Comparison of ENCODE assay signal across 17 cellular contexts in genomic region chr5:80343067-80343466, GRCh38. TPM values are rescaled to one million over a fixed set of nuclear protein-coding genes. Genes with fewer than 3 reads are reported as not detected.
DNase-seq lines count a peak whose midpoint lies in the region; ATAC-seq, FAIRE-seq and TF ChIP-seq lines count a peak whose summit lies in the region.
"Had no signal": no experiment of that assay in that cellular context is flagged by ENCODE, and none has a peak within 500 bp of the region (broad histone marks: within the 10 kb centered on the region; RNA-seq: fewer than 3 reads in every experiment).

No MANE protein-coding gene starts in this region.

- H3K27ac ChIP-seq in GM23338 (ENCODE audit: low read depth) (no peak overlapping the region), mesodermal cell (ENCODE audit: low read depth, low read length, severe bottlenecking) (peak overlapping the region; percentile 57), kidney (ENCODE audit: low read depth in 2 of 2, low read length in 2 of 2) (no peak overlapping the region)
- H3K27ac ChIP-seq: Peyer's patch had no signal

- H3K79me2 ChIP-seq in GM23338 (replicated peaks; ENCODE audit: insufficient read depth) = no peaks in the 10 kb centered on the region

- TF ChIP-seq CTCF in GM23338 (conservative IDR thresholded peaks at IDR 0.05; ENCODE audit: low read depth in 2 of 2) (no peak), HFFc6 (IDR thresholded peaks at IDR 0.05) (no peak), kidney (IDR thresholded peaks at IDR 0.05; ENCODE audit: borderline replicate concordance, extremely low read depth, insufficient read depth) (no peak)

- no peaks in the 10 kb centered on the region for H3K27me3 ChIP-seq in GM23338 (ENCODE audit: insufficient read depth)
- H3K27me3 ChIP-seq in H7 (ENCODE audit: control insufficient read depth, insufficient read depth, low read length) = no peaks in the 10 kb centered on the region
- H3K27me3 ChIP-seq: Peyer's patch had no signal

- no peak for ATAC-seq in GM23338

- FAIRE-seq in kidney (lab: Jason Lieb, UNC) = no peak
- FAIRE-seq: H1 had no signal

- DNase-seq in A172 (ENCODE audit: low spot score) (peak; percentile 32), GM23338 (ENCODE audit: low spot score) (no peak), astrocyte of the hippocampus (ENCODE audit: low read depth, low spot score) (peak; percentile 1), H7 (no peak), HFFc6 (no peak), kidney (no peak)
- DNase-seq: Caco-2, Kasumi-1, NCI-H1417, NCI-H2029, NCI-H510A, Peyer's patch, SHP77 treated with DMSO at 0.1 percent for 48 hours had no signal

- H3K4me2 ChIP-seq in GM23338 = no peak overlapping the region

- H3K36me3 Mint-ChIP-seq in GM23338 (ENCODE audit: low read depth) (no peaks in the 10 kb centered on the region), HFFc6 (ENCODE audit: low read depth) (no peaks in the 10 kb centered on the region)
- H3K36me3 Mint-ChIP-seq: CD14-positive monocyte had no signal

- no peaks in the 10 kb centered on the region for H3F3A ChIP-seq in GM23338 (replicated peaks; ENCODE audit: low read depth)

- H3K4me3 Mint-ChIP-seq in GM23338 = no peak overlapping the region
- no peak overlapping the region for H3K4me3 Mint-ChIP-seq in HFFc6
- H3K4me3 Mint-ChIP-seq: CD14-positive monocyte had no signal

- no peaks in the 10 kb centered on the region for H3K4me1 ChIP-seq in GM23338 (ENCODE audit: insufficient read depth)
- peaks cover 4% of the 10 kb centered on the region for H3K4me1 ChIP-seq in mesodermal cell (ENCODE audit: control insufficient read depth, insufficient read depth, low read length, poor library complexity, severe bottlenecking)
- no peaks in the 10 kb centered on the region for H3K4me1 ChIP-seq in kidney (ENCODE audit: control insufficient read depth in 1 of 2, insufficient read depth in 1 of 2, low read depth in 1 of 2, low read length in 2 of 2)
- H3K4me1 ChIP-seq: Caco-2, Peyer's patch had no signal

- intact Hi-C loops in kidney (cut with DNase I) = no loop called here

- no peak overlapping the region for H3K4me3 ChIP-seq in GM23338
- no peak overlapping the region for H3K4me3 ChIP-seq in mesodermal cell (ENCODE audit: extremely low read depth, insufficient read depth, low read length, poor library complexity, severe bottlenecking)
- H3K4me3 ChIP-seq in H7 (ENCODE audit: insufficient read depth, low read depth, low read length) = no peak overlapping the region
- no peak overlapping the region for H3K4me3 ChIP-seq in kidney (ENCODE audit: low read length in 2 of 2)
- H3K4me3 ChIP-seq: Peyer's patch had no signal

- H3K9me3 Mint-ChIP-seq in GM23338 (no peaks in the 10 kb centered on the region), HFFc6 (no peaks in the 10 kb centered on the region)

- WGBS in mesodermal cell (ENCODE audit: insufficient coverage in 2 of 2), 2 experiments = 88 to 89% methylated on average over 3 of the region's 3 CpGs

- no peak overlapping the region for H3K9ac ChIP-seq in kidney (ENCODE audit: low read length in 2 of 2)

- H3K27me3 Mint-ChIP-seq in GM23338 (ENCODE audit: insufficient read depth, low read depth, poor library complexity) (no peaks in the 10 kb centered on the region), HFFc6 (ENCODE audit: insufficient read depth) (peaks cover 3% of the 10 kb centered on the region)

- H4K20me1 ChIP-seq in GM23338 (replicated peaks; ENCODE audit: insufficient read depth) = no peaks in the 10 kb centered on the region

- H3K27ac Mint-ChIP-seq in GM23338 (no peak overlapping the region), HFFc6 (no peak overlapping the region)
- H3K27ac Mint-ChIP-seq: CD14-positive monocyte had no signal

- H3K9me2 ChIP-seq in GM23338 (ENCODE audit: insufficient read depth) = no peaks in the 10 kb centered on the region

- H3K36me3 ChIP-seq in GM23338 (ENCODE audit: insufficient read depth) (no peaks in the 10 kb centered on the region), mesodermal cell (ENCODE audit: control insufficient read depth, insufficient read depth, low read length) (no peaks in the 10 kb centered on the region), H7 (replicated peaks; ENCODE audit: control insufficient read depth, insufficient read depth, low read length) (no peaks in the 10 kb centered on the region), kidney (ENCODE audit: control insufficient read depth in 1 of 2, insufficient read depth in 2 of 2, low read length in 2 of 2) (no peaks in the 10 kb centered on the region)
- H3K36me3 ChIP-seq: Peyer's patch had no signal

- H3K4me1 Mint-ChIP-seq in GM23338 (no peaks in the 10 kb centered on the region), HFFc6 (ENCODE audit: low read depth) (no peaks in the 10 kb centered on the region)

- H3K9me3 ChIP-seq in mesodermal cell (ENCODE audit: control insufficient read depth, low read length) (no peaks in the 10 kb centered on the region), kidney (ENCODE audit: control insufficient read depth in 1 of 2, low read length in 2 of 2) (no peaks in the 10 kb centered on the region)
- H3K9me3 ChIP-seq: Caco-2, Peyer's patch had no signal

- 0 out of 2 replicates have a peak overlapping the region, but pooled peaks have one; percentile 0 for H2AFZ ChIP-seq in GM23338

TF ChIP-seq in GM23338, 12 proteins besides CTCF, POLR2A, EP300 and RAD21:
- TF ChIP-seq POLR2AphosphoS5 (IDR thresholded peaks at IDR 0.05; ENCODE audit: low read depth) (no peak), EZH2 (IDR thresholded peaks at IDR 0.05; ENCODE audit: low read depth, unreplicated experiment) (no peak), CREB1 (CRISPR knock-in tag; IDR thresholded peaks at IDR 0.05; ENCODE audit: low read depth) (no peak), ZNF331 (CRISPR knock-in tag; IDR thresholded peaks at IDR 0.05; ENCODE audit: low read depth) (no peak), STAT1 (IDR thresholded peaks at IDR 0.05; ENCODE audit: unreplicated experiment) (no peak)
TF ChIP-seq in GM23338: peak in this region for 0.

RNA-seq across cellular contexts. Expression of gene SPZ1, which starts 23.3 kb away (rescaled TPM):
- not detected in 2 replicates for total RNA-seq in A172 (2014; rRNA removed; shearing (Covaris generic))
- total RNA-seq in GM23338 (2014; rRNA removed; shearing (Covaris generic)) = not detected in 2 replicates
- polyA plus RNA-seq in GM23338 (2016; fragmentation: Nextera tagmentation; extraction: Ambion mirVana) (not detected in 2 replicates), kidney (ENCODE audit: insufficient read depth, low read depth, low replicate concordance) (not detected)
- polyA plus RNA-seq in mesodermal cell (2013, experiment 1 of 2) = not detected
- polyA plus RNA-seq in mesodermal cell (2013, experiment 2 of 2) = not detected
- not detected in 2 replicates for total RNA-seq in H7 (2014; rRNA removed; shearing (Covaris generic))
- not detected for total RNA-seq in HFFc6 (2021; fragmentation: NEBNext Ultra II Directional; extraction: Animal tissue kit (Norgen Biotek cat#: 25700))
- total RNA-seq in kidney = not detected
- total RNA-seq: A673, Caco-2, H1, Peyer's patch had no signal
- polyA plus RNA-seq: CD14-positive monocyte, H1 had no signal

Comparison
In these comparisons a context has a peak if more than half of its experiments do, and no peak if none do; other contexts are left out.
1. DNase-seq: peak in A172 (single experiment) and astrocyte of the hippocampus (single experiment); none in GM23338 (single experiment), H7 (single experiment), HFFc6 (single experiment) and kidney (single experiment).